ENCODE assay signal across 22 cellular contexts in the genomic region with DNA sequence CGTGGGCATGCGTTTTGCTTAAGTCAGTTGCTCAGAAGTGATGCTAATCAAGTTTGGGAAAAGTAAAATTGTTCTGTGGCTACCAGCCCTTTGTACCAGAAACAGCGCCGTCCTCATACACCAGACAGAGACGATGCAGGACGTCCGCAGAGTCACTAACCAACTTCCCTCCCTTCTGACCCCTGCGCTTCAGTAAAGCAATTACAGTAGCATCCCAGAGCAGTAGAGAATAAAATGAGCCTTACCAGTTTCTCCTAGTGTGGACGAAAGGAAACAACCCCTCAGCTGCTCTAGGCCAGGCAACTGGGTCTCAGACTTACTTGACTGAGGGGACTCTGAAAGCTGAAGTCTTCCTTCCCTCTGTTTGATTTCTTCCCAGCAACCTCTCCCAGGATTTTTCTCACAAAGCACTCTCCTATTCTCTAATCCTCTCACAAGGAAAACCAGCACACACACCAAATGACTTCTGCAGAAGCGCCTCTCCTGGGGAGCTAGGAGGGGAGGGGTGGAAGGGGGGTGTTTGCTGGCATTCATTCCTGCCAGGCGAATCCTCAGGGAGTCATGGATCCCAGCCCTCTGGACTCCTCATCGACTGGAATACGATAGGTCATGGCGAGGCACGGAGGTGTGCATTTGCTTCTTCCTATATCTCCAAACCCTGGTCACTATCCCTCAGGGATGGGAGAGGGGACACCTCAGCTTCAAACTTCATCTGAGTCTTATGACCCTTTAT. TPM values are rescaled to one million over a fixed set of nuclear protein-coding genes. Genes with fewer than 3 reads are reported as not detected.
A peak's percentile ranks its signal among the peaks of the same experiment; 100 is the strongest.
DNase-seq lines count a peak whose midpoint lies in the region; ATAC-seq and TF ChIP-seq lines count a peak whose summit lies in the region.
"Had no signal": no experiment of that assay in that cellular context is flagged by ENCODE, and none has a peak within 500 bp of the region (broad histone marks: within the 10 kb centered on the region; RNA-seq: fewer than 3 reads in every experiment).

No MANE protein-coding gene starts in this region.

- H3K4ac ChIP-seq in trophoblast cell (ENCODE audit: low read depth, low read length), result no peak overlapping the region

- TF ChIP-seq CTCF in WTC11 (IDR thresholded peaks at IDR 0.05) (no peak), HFFc6 (IDR thresholded peaks at IDR 0.05) (no peak)

- WGBS in trophoblast cell (ENCODE audit: extremely low coverage, insufficient coverage, insufficient read length), result no CpG with 5 or more reads among the region's 15 CpGs

- H4K8ac ChIP-seq in trophoblast cell (ENCODE audit: low read depth, low read length), result peak overlapping the region; percentile 19

- no peak overlapping the region for H2BK120ac ChIP-seq in trophoblast cell (ENCODE audit: insufficient read depth, low read length, poor library complexity)

- H3K27me3 Mint-ChIP-seq in WTC11 (ENCODE audit: low read depth), result no peaks in the 10 kb centered on the region
- H3K27me3 Mint-ChIP-seq in HFFc6 (ENCODE audit: insufficient read depth), result no peaks in the 10 kb centered on the region; the same call in 1 of the 2 replicates

- H3K14ac ChIP-seq in trophoblast cell (ENCODE audit: low read length), result no peak overlapping the region

- H3K79me2 ChIP-seq in trophoblast cell (ENCODE audit: control insufficient read depth, insufficient read depth, low read length, poor library complexity), result no peaks in the 10 kb centered on the region

- H2BK5ac ChIP-seq in trophoblast cell (ENCODE audit: low read depth, low read length, poor library complexity), result no peak overlapping the region

- H3K27ac ChIP-seq in trophoblast cell (ENCODE audit: low read depth, low read length), result no peak overlapping the region
- H3K27ac ChIP-seq: foreskin keratinocyte, neutrophil, Peyer's patch, SK-N-MC, spleen, VCaP had no signal

- ATAC-seq in WTC11, result peak; percentile 86
- ATAC-seq: foreskin keratinocyte, left colon had no signal

- peak; percentile 10 for DNase-seq in NCI-H1092 treated with DMSO at 0.1 percent for 48 hours (lab: John Stamatoyannopoulos, UW)
- DNase-seq in NCI-H1092 (lab: John Stamatoyannopoulos, UW), result no peak
- peak; percentile 7 for DNase-seq in WTC11 (ENCODE audit: low spot score)
- no peak for DNase-seq in trophoblast cell
- DNase-seq in pons (ENCODE audit: low spot score), result no peak
- DNase-seq in NCI-H2029 treated with DMSO at 0.1 percent for 48 hours (lab: John Stamatoyannopoulos, UW), result no peak
- DNase-seq in HFFc6, result no peak
- DNase-seq: 8988T; activated gamma-delta T cell; DND-41; erythroblast; foreskin keratinocyte; left colon; midbrain; Peyer's patch; spleen; stimulated activated CD4-positive, alpha-beta T cell treated with anti-CD3 and anti-CD28 coated beads, Interleukin-4, amount 100 ng/mL, for 4 hours had no signal

- no peak overlapping the region for H2BK12ac ChIP-seq in trophoblast cell (ENCODE audit: low read length)

- H3K4me1 ChIP-seq in trophoblast cell (ENCODE audit: control insufficient read depth in 1 of 2, insufficient read depth in 2 of 2, low read length in 2 of 2), result peaks cover 4 to 5% of the 10 kb centered on the region in 2 experiments
- H3K4me1 ChIP-seq: foreskin keratinocyte, Peyer's patch, spleen had no signal

- no peak overlapping the region for H3K9ac ChIP-seq in trophoblast cell (ENCODE audit: low read length)

- H4K12ac ChIP-seq in trophoblast cell (ENCODE audit: low read depth, low read length), result no peak overlapping the region

- CTCF ChIA-PET in WTC11 (lab: Charles Lee), result no interaction called here

- H4K91ac ChIP-seq in trophoblast cell (ENCODE audit: low read depth, low read length), result peak overlapping the region; percentile 37

- H3K27ac Mint-ChIP-seq in WTC11 (no peak overlapping the region), HFFc6 (no peak overlapping the region)
- H3K27ac Mint-ChIP-seq: B cell had no signal

- no peaks in the 10 kb centered on the region for H3K9me3 Mint-ChIP-seq in WTC11
- no peaks in the 10 kb centered on the region for H3K9me3 Mint-ChIP-seq in HFFc6

- POLR2A ChIA-PET in WTC11 (lab: Charles Lee), result no interaction called here

- H3K23ac ChIP-seq in trophoblast cell (ENCODE audit: low read length), result no peak overlapping the region

- no peaks in the 10 kb centered on the region for H3K79me1 ChIP-seq in trophoblast cell (ENCODE audit: low read length)

- peak overlapping the region; percentile 45 for H3K4me2 ChIP-seq in trophoblast cell (ENCODE audit: low read length)

- H3K27me3 ChIP-seq in trophoblast cell (ENCODE audit: insufficient read depth, low read length), result no peaks in the 10 kb centered on the region
- H3K27me3 ChIP-seq: foreskin keratinocyte, neutrophil, Peyer's patch had no signal

- H2AK5ac ChIP-seq in trophoblast cell (ENCODE audit: low read length), result no peak overlapping the region

- no peak overlapping the region for H3K4me3 Mint-ChIP-seq in WTC11
- H3K4me3 Mint-ChIP-seq in HFFc6, result no peak overlapping the region
- H3K4me3 Mint-ChIP-seq: B cell had no signal

- H3K18ac ChIP-seq in trophoblast cell (ENCODE audit: low read length), result no peak overlapping the region

- no peak overlapping the region for H2AFZ ChIP-seq in trophoblast cell (ENCODE audit: insufficient read depth, low read length, poor library complexity)

- peaks cover 39% of the 10 kb centered on the region for H3K4me1 Mint-ChIP-seq in WTC11
- H3K4me1 Mint-ChIP-seq in HFFc6 (ENCODE audit: low read depth), result no peaks in the 10 kb centered on the region
- H3K4me1 Mint-ChIP-seq: B cell had no signal

- no peaks in the 10 kb centered on the region for H3K36me3 ChIP-seq in trophoblast cell (ENCODE audit: control insufficient read depth in 1 of 2, insufficient read depth in 2 of 2, low read length in 2 of 2)
- H3K36me3 ChIP-seq: neutrophil, Peyer's patch, spleen had no signal

- H3K9me3 ChIP-seq in iPS-18c (ENCODE audit: control insufficient read depth, insufficient read depth, low read length) (no peaks in the 10 kb centered on the region), trophoblast cell (ENCODE audit: insufficient read depth, low read depth, low read length) (no peaks in the 10 kb centered on the region)
- H3K9me3 ChIP-seq: neutrophil, Peyer's patch, spleen had no signal

- H3K36me3 Mint-ChIP-seq in WTC11 (no peaks in the 10 kb centered on the region), HFFc6 (ENCODE audit: low read depth) (no peaks in the 10 kb centered on the region)

- H3K4me3 ChIP-seq in iPS-18c (ENCODE audit: insufficient read depth, low read depth, low read length) (peak overlapping the region; percentile 34), trophoblast cell (ENCODE audit: low read depth, low read length) (no peak overlapping the region)
- H3K4me3 ChIP-seq: Peyer's patch, SK-N-MC, spleen had no signal

TF ChIP-seq in WTC11, 78 proteins besides CTCF, POLR2A, EP300 and RAD21 (continues in another document):
- TF ChIP-seq AFF4 (CRISPR knock-in tag; IDR thresholded peaks at IDR 0.05; ENCODE audit: borderline replicate concordance), result no peak
- TF ChIP-seq SMAD3 (CRISPR knock-in tag; IDR thresholded peaks at IDR 0.05; ENCODE audit: borderline replicate concordance), result no peak
- no peak for TF ChIP-seq ETV6 (CRISPR knock-in tag; IDR thresholded peaks at IDR 0.05)
- TF ChIP-seq JUN (CRISPR knock-in tag; IDR thresholded peaks at IDR 0.05), result no peak
- TF ChIP-seq, protein P1, sequence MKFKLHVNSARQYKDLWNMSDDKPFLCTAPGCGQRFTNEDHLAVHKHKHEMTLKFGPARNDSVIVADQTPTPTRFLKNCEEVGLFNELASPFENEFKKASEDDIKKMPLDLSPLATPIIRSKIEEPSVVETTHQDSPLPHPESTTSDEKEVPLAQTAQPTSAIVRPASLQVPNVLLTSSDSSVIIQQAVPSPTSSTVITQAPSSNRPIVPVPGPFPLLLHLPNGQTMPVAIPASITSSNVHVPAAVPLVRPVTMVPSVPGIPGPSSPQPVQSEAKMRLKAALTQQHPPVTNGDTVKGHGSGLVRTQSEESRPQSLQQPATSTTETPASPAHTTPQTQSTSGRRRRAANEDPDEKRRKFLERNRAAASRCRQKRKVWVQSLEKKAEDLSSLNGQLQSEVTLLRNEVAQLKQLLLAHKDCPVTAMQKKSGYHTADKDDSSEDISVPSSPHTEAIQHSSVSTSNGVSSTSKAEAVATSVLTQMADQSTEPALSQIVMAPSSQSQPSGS (CRISPR knock-in tag; IDR thresholded peaks at IDR 0.05; ENCODE audit: borderline replicate concordance, low read depth), result no peak
- no peak for TF ChIP-seq MAX (CRISPR knock-in tag; IDR thresholded peaks at IDR 0.05)
- no peak for TF ChIP-seq CBFB (CRISPR knock-in tag; IDR thresholded peaks at IDR 0.05; ENCODE audit: low read depth)

RNA-seq across cellular contexts. Expression of gene MID1, which starts 56.0 kb away (rescaled TPM):
- 40.1 to 52.2 TPM (median 45.4 TPM) in 3 replicates for total RNA-seq in WTC11 (2021)
- 49.3 and 50.0 TPM in 2 replicates for polyA plus RNA-seq in trophoblast cell (2013)
- total RNA-seq in HFFc6 (2021; fragmentation: NEBNext Ultra II Directional; extraction: Animal tissue kit (Norgen Biotek cat#: 25700)), result 10 to 100 TPM; 17.9 to 21.8 (median 18.6) TPM

Comparison
In these comparisons a context has a peak if more than half of its experiments do, and no peak if none do; other contexts are left out.
1. DNase-seq: peak in NCI-H1092 treated with DMSO at 0.1 percent for 48 hours (single experiment) and WTC11 (single experiment); none in NCI-H1092 (single experiment), trophoblast cell (0 of 2), pons (single experiment), NCI-H2029 treated with DMSO at 0.1 percent for 48 hours (single experiment) and HFFc6 (single experiment).